ENCODE assay signal across 17 cellular contexts in genomic region chr14:95321201-95321600, GRCh38. TPM values are rescaled to one million over a fixed set of nuclear protein-coding genes. Genes with fewer than 3 reads are reported as not detected.
DNase-seq lines count a peak whose midpoint lies in the region; ATAC-seq, FAIRE-seq and TF ChIP-seq lines count a peak whose summit lies in the region.
"Had no signal": no experiment of that assay in that cellular context is flagged by ENCODE, and none has a peak within 500 bp of the region (broad histone marks: within the 10 kb centered on the region; RNA-seq: fewer than 3 reads in every experiment).

No MANE protein-coding gene starts in this region.

- TF ChIP-seq CTCF in HepG2 (CRISPR knock-in tag; IDR thresholded peaks at IDR 0.05) (no peak), right lobe of liver (IDR thresholded peaks at IDR 0.05) (no peak), body of pancreas (IDR thresholded peaks at IDR 0.05) (no peak), nephron (IDR thresholded peaks at IDR 0.05; ENCODE audit: unreplicated experiment in 3 of 3) (no peak)

- H3K9me3 ChIP-seq in HepG2 (ENCODE audit: low read length) = no peaks in the 10 kb centered on the region
- no peaks in the 10 kb centered on the region for H3K9me3 ChIP-seq in right lobe of liver
- no peaks in the 10 kb centered on the region for H3K9me3 ChIP-seq in body of pancreas
- H3K9me3 ChIP-seq: ascending aorta, HAP-1, upper lobe of left lung had no signal

- no peaks in the 10 kb centered on the region for H3K36me3 Mint-ChIP-seq in nephron (ENCODE audit: low read depth)

- TF ChIP-seq EP300 in HepG2 (IDR thresholded peaks at IDR 0.05; ENCODE audit: low read depth in 2 of 2, low read length in 2 of 2) (no peak), HepG2 (CRISPR knock-in tag; IDR thresholded peaks at IDR 0.05; ENCODE audit: borderline replicate concordance) (no peak)

- no peaks in the 10 kb centered on the region for H3K9me3 Mint-ChIP-seq in nephron

- H3K36me3 ChIP-seq in HepG2 (replicated peaks in 1 of 2; ENCODE audit: control insufficient read depth in 1 of 2, insufficient read depth in 2 of 2, low read length in 2 of 2) (no peaks in the 10 kb centered on the region), right lobe of liver (no peaks in the 10 kb centered on the region), body of pancreas (replicated peaks in 1 of 2; ENCODE audit: insufficient read depth in 1 of 2, low read depth in 2 of 2) (no peaks in the 10 kb centered on the region)
- H3K36me3 ChIP-seq: ascending aorta, HAP-1, upper lobe of left lung had no signal

- ATAC-seq in HepG2 (no peak), right lobe of liver (no peak), body of pancreas (no peak), GM21723 (IDR thresholded peaks at IDR 0.05; ENCODE audit: unreplicated experiment) (no peak)

- in situ Hi-C loops in HepG2 (cut with HindIII; ENCODE audit: extremely low pct_ligation_motif_present, low pct_unique_long_range_greater_than_20kb) = no loop called here

- peak overlapping the region; percentile 83 for H3K4me2 ChIP-seq in HepG2 (ENCODE audit: low read depth, low read length)

- no TSS peak for BruUV-seq in HepG2 (replicated peaks; lab: Mats Ljungman, UMichigan)

- intact Hi-C loops in HepG2 (cut with micrococcal nuclease; ENCODE audit: unreplicated experiment) (no loop called here), right lobe of liver (cut with DNase I) (no loop called here), body of pancreas (cut with DNase I) (no loop called here)

- POLR2A ChIA-PET in HepG2 (lab: Yijun Ruan, JAX) = interaction anchor here (1.0 to 1.1 kb wide), 2 partner anchors 10 to 18 kb away, joined by 3 to 4 read pairs; no protein-coding TSS in a partner anchor

- H3K4me1 ChIP-seq in HepG2 (ENCODE audit: insufficient read depth, low read length) (peaks cover 55% of the 10 kb centered on the region), right lobe of liver (peaks cover 0 to 21% (median 6%) of the 10 kb centered on the region in 4 donors), body of pancreas (peaks cover 52% of the 10 kb centered on the region)
- H3K4me1 ChIP-seq: HAP-1 had no signal

- FAIRE-seq in HepG2 (lab: Jason Lieb, UNC) = no peak

- no peak overlapping the region for H3K27ac ChIP-seq in HepG2 (ENCODE audit: extremely low read length, insufficient read depth, low read length)
- peak overlapping the region in 1 of 3 donors; percentile 25 for H3K27ac ChIP-seq in right lobe of liver
- peak overlapping the region in 3 of 4 donors; percentile 81 to 88 (median 86) for H3K27ac ChIP-seq in body of pancreas

- no peak overlapping the region for H3K9ac ChIP-seq in HepG2 (ENCODE audit: insufficient read depth, low read depth, low read length)

- CTCF ChIA-PET in HepG2 (lab: Yijun Ruan, JAX; ENCODE audit: low intra/inter-chr PET ratio, low total read pairs) = no interaction called here

- peak overlapping the region; percentile 70 to 79 (median 73) for H3K4me3 Mint-ChIP-seq in nephron

- H3K4me3 ChIP-seq in HepG2 (replicated peaks in 1 of 3; ENCODE audit: insufficient read depth in 1 of 3, low read depth in 2 of 3, low read length in 3 of 3) (peak overlapping the region in 1 of 3 experiments; percentile 73; a peak in 1 of 6 replicates), right lobe of liver (no peak overlapping the region), body of pancreas (no peak overlapping the region)
- H3K4me3 ChIP-seq: HAP-1 had no signal

- peak overlapping the region; percentile 62 to 88 (median 85) for H3K27ac Mint-ChIP-seq in nephron
- H3K27ac Mint-ChIP-seq: nephron progenitor cell had no signal

- H3K27me3 ChIP-seq in HepG2 (ENCODE audit: control insufficient read depth in 1 of 2, insufficient read depth in 2 of 2, low read length in 2 of 2) (peaks cover 2 to 18% of the 10 kb centered on the region in 2 experiments; a peak in 2 of 5 replicates), right lobe of liver (no peaks in the 10 kb centered on the region), body of pancreas (no peaks in the 10 kb centered on the region)
- H3K27me3 ChIP-seq: ascending aorta, upper lobe of left lung had no signal

- TF ChIP-seq POLR2A in HepG2 (IDR thresholded peaks at IDR 0.05; ENCODE audit: insufficient read depth in 1 of 2, low read depth in 2 of 2, low read length in 2 of 2) = no peak
- no peak for TF ChIP-seq POLR2A in right lobe of liver (IDR thresholded peaks at IDR 0.05)
- no peak for TF ChIP-seq POLR2A in body of pancreas (IDR thresholded peaks at IDR 0.05)

- no peak overlapping the region for H2AFZ ChIP-seq in HepG2 (ENCODE audit: low read length)

- no peaks in the 10 kb centered on the region for H4K20me1 ChIP-seq in HepG2 (ENCODE audit: insufficient read depth, low read length)

- no peak for TF ChIP-seq RAD21 in HepG2 (CRISPR knock-in tag; IDR thresholded peaks at IDR 0.05)

- peaks cover 4% of the 10 kb centered on the region for H3K79me2 ChIP-seq in HepG2 (ENCODE audit: insufficient read depth, low read length)

- 23% methylated on average over 4 of the region's 4 CpGs for WGBS in HepG2 (ENCODE audit: low lambda C conversion rate)
- WGBS in right lobe of liver (ENCODE audit: insufficient coverage, low coverage, low lambda C conversion rate, missing lambda C conversion rate) = 43% methylated on average over 1 of the region's 4 CpGs
- WGBS in body of pancreas, 2 donors = 88 to 91% methylated on average over 4 of the region's 4 CpGs

- peaks cover 16% of the 10 kb centered on the region for H3K27me3 Mint-ChIP-seq in nephron (ENCODE audit: low read depth)

- no peak for DNase-seq in HepG2 (ENCODE audit: low spot score)
- no peak for DNase-seq in right lobe of liver
- no peak for DNase-seq in body of pancreas
- DNase-seq in globus pallidus (ENCODE audit: low spot score) = no peak
- DNase-seq in NCI-H226 = no peak
- no peak for DNase-seq in NCI-H1694 (lab: John Stamatoyannopoulos, UW)
- DNase-seq: DND-41; NCI-H1048; nephron progenitor cell; SHP77 treated with DMSO at 0.1 percent for 48 hours; stimulated activated CD4-positive, alpha-beta T cell treated with anti-CD3 and anti-CD28 coated beads, Interleukin-4, amount 100 ng/mL, for 1 hour; T1000; upper lobe of left lung had no signal

- H3K4me1 Mint-ChIP-seq in nephron = peaks cover 43% of the 10 kb centered on the region

TF ChIP-seq in HepG2, 621 proteins besides CTCF, POLR2A, EP300 and RAD21:
- TF ChIP-seq ATF5 (CRISPR knock-in tag; IDR thresholded peaks at IDR 0.05; ENCODE audit: low read depth) (no peak), ZNF607 (CRISPR knock-in tag; IDR thresholded peaks at IDR 0.05; ENCODE audit: borderline replicate concordance) (no peak)

RNA-seq across cellular contexts. Expression of gene CLMN, which starts 1.5 kb away (rescaled TPM):
- total RNA-seq in HepG2 (2016; rRNA removed; fragmentation: Illumina TruSeq; extraction: Trizol) (15.1 and 16.2 TPM in 2 replicates), right lobe of liver (10 to 100 TPM; 18.4 to 91.8 (median 47.8) TPM), body of pancreas (10 to 100 TPM; 53.7 to 54.7 TPM)
- 4.4 and 5.9 TPM in 2 replicates for total RNA-seq in HepG2 (2016; cell fraction: cytosol; rRNA removed; fragmentation: Illumina TruSeq; extraction: Trizol; ENCODE audit: low read depth)
- total RNA-seq in HepG2 (2016; cell fraction: insoluble cytoplasmic fraction; rRNA removed; fragmentation: Illumina TruSeq; extraction: Trizol) = 13.1 and 14.8 TPM in 2 replicates
- total RNA-seq in HepG2 (2016; cell fraction: membrane; rRNA removed; fragmentation: Illumina TruSeq; extraction: Trizol) = 8.6 and 9.0 TPM in 2 replicates
- total RNA-seq in HepG2 (2016; cell fraction: nucleus; rRNA removed; fragmentation: Illumina TruSeq; extraction: Trizol) = 21.4 and 22.0 TPM in 2 replicates
- 16.4 and 16.7 TPM in 2 replicates for polyA plus RNA-seq in HepG2 (2011; rRNA removed)
- 5.7 and 6.9 TPM in 2 replicates for polyA plus RNA-seq in HepG2 (2011; cell fraction: cytosol; rRNA removed)
- 55.9 and 58.4 TPM in 2 replicates for polyA plus RNA-seq in HepG2 (2011; cell fraction: nucleus; rRNA removed)
- polyA plus RNA-seq in HepG2 (2012) = 12.5 and 17.3 TPM in 2 replicates
- 4.6 and 4.9 TPM in 2 replicates for polyA plus RNA-seq in HepG2 (2016; cell fraction: cytosol; fragmentation: Illumina TruSeq; extraction: Trizol; ENCODE audit: low read depth)
- 10.5 and 11.4 TPM in 2 replicates for polyA plus RNA-seq in HepG2 (2016; cell fraction: insoluble cytoplasmic fraction; fragmentation: Illumina TruSeq; extraction: Trizol; ENCODE audit: low read depth)
- 7.1 and 7.5 TPM in 2 replicates for polyA plus RNA-seq in HepG2 (2016; cell fraction: membrane; fragmentation: Illumina TruSeq; extraction: Trizol; ENCODE audit: low read depth)
- polyA plus RNA-seq in HepG2 (2016; cell fraction: nucleus; fragmentation: Illumina TruSeq; extraction: Trizol; ENCODE audit: insufficient read depth, low read depth) = 24.4 and 27.2 TPM in 2 replicates
- polyA minus RNA-seq in HepG2 (2011; rRNA and poly(A)+ RNA removed; ENCODE audit: low replicate concordance) = 0.51 and 12.1 TPM in 2 replicates
- polyA minus RNA-seq in HepG2 (2011; cell fraction: cytosol; rRNA and poly(A)+ RNA removed) = 8.5 and 10.6 TPM in 2 replicates
- 45.1 and 53.1 TPM in 2 replicates for polyA minus RNA-seq in HepG2 (2011; cell fraction: nucleus; rRNA and poly(A)+ RNA removed)
